22 cellular contexts compared by ENCODE assay signal in the genomic region with DNA sequence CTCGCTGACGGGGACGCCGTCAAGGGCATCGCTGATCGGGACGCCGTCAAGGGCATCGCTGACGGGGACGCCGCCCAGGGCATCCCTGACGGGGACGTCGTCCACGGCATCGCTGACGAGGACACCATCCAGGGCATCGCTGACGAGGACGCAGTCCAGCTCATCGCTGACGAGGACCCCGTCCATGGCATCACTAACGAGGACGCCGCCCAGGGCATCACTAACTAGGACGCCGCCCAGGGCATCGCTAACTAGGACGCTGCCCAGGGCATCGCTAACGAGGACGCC.
DNase-seq lines count a peak whose midpoint lies in the region; ATAC-seq, FAIRE-seq and TF ChIP-seq lines count a peak whose summit lies in the region.
"Had no signal": no experiment of that assay in that cellular context is flagged by ENCODE, and none has a peak within 500 bp of the region (broad histone marks: within the 10 kb centered on the region; RNA-seq: fewer than 3 reads in every experiment).

No MANE protein-coding gene starts in this region.

- ATAC-seq in K562 (no peak), HG02678 (IDR thresholded peaks at IDR 0.05; ENCODE audit: unreplicated experiment) (no peak), HG03039 (IDR thresholded peaks at IDR 0.05; ENCODE audit: unreplicated experiment) (no peak)
- ATAC-seq: A549; CD8-positive, alpha-beta T cell had no signal

- H4K8ac ChIP-seq in trophoblast cell (ENCODE audit: low read depth, low read length), result no peak overlapping the region

- H3K27me3 Mint-ChIP-seq in activated naive CD8-positive, alpha-beta T cell treated with anti-CD3 and anti-CD28 coated beads for 36 hours, result no peaks in the 10 kb centered on the region
- H3K27me3 Mint-ChIP-seq: B cell; CD4-positive, alpha-beta T cell had no signal

- no peak overlapping the region for H4K12ac ChIP-seq in trophoblast cell (ENCODE audit: low read depth, low read length)

- no peaks in the 10 kb centered on the region for H4K20me1 ChIP-seq in K562 (replicated peaks; ENCODE audit: control insufficient read depth, insufficient read depth, low read length)
- H4K20me1 ChIP-seq: BLaER1 treated with 17β-estradiol and CSF1 and Interleukin-3, amounts not matched to agents 10 nM and 100 nM had no signal

- H3K79me1 ChIP-seq in trophoblast cell (ENCODE audit: low read length), result no peaks in the 10 kb centered on the region

- no peak for TF ChIP-seq EP300 in K562 (IDR thresholded peaks at IDR 0.05; ENCODE audit: low read length)

- H3K4me1 ChIP-seq in K562 (replicated peaks in 1 of 2; ENCODE audit: control insufficient read depth in 2 of 2, insufficient read depth in 2 of 2, low read length in 2 of 2) (no peaks in the 10 kb centered on the region), trophoblast cell (ENCODE audit: control insufficient read depth in 1 of 2, insufficient read depth in 2 of 2, low read length in 2 of 2) (no peaks in the 10 kb centered on the region)
- H3K4me1 ChIP-seq: A549; BLaER1 treated with 17β-estradiol and CSF1 and Interleukin-3, amounts not matched to agents 10 nM and 100 nM; Caco-2 had no signal

- 78% methylated on average over 19 of the region's 34 CpGs for WGBS in K562 (ENCODE audit: insufficient coverage, low coverage, missing lambda C conversion rate)
- no CpG with 5 or more reads among the region's 34 CpGs for WGBS in trophoblast cell (ENCODE audit: extremely low coverage, insufficient coverage, insufficient read length)

- H3K79me2 ChIP-seq in K562 (ENCODE audit: control insufficient read depth, insufficient read depth, low read length) (no peaks in the 10 kb centered on the region), trophoblast cell (ENCODE audit: control insufficient read depth, insufficient read depth, low read length, poor library complexity) (no peaks in the 10 kb centered on the region)

- no peak overlapping the region for H3K14ac ChIP-seq in trophoblast cell (ENCODE audit: low read length)

- no peak overlapping the region for H3K4ac ChIP-seq in trophoblast cell (ENCODE audit: low read depth, low read length)

- H3K27ac Mint-ChIP-seq in activated naive CD8-positive, alpha-beta T cell treated with anti-CD3 and anti-CD28 coated beads for 36 hours, result no peak overlapping the region
- H3K27ac Mint-ChIP-seq: B cell; CD4-positive, alpha-beta T cell; CD8-positive, alpha-beta T cell had no signal

- H3K4me2 ChIP-seq in K562 (ENCODE audit: insufficient read depth, low read length), result no peak overlapping the region
- H3K4me2 ChIP-seq in trophoblast cell (ENCODE audit: low read length), result no peak overlapping the region
- H3K4me2 ChIP-seq: A549; BLaER1 treated with 17β-estradiol and CSF1 and Interleukin-3, amounts not matched to agents 10 nM and 100 nM had no signal

- H4K91ac ChIP-seq in trophoblast cell (ENCODE audit: low read depth, low read length), result no peak overlapping the region

- H3K27ac ChIP-seq in K562 (ENCODE audit: extremely low read depth, low read depth, low read length), result no peak overlapping the region
- no peak overlapping the region for H3K27ac ChIP-seq in trophoblast cell (ENCODE audit: low read depth, low read length)
- H3K27ac ChIP-seq: A549; BLaER1 treated with 17β-estradiol and CSF1 and Interleukin-3, amounts not matched to agents 10 nM and 100 nM; C4-2B had no signal

- H3K36me3 Mint-ChIP-seq in activated naive CD8-positive, alpha-beta T cell treated with anti-CD3 and anti-CD28 coated beads for 36 hours, result no peaks in the 10 kb centered on the region
- H3K36me3 Mint-ChIP-seq: CD8-positive, alpha-beta T cell had no signal

- H2AFZ ChIP-seq in K562 (ENCODE audit: low read depth, low read length) (no peak overlapping the region), trophoblast cell (ENCODE audit: insufficient read depth, low read length, poor library complexity) (no peak overlapping the region)

- DNase-seq in GM13976 (ENCODE audit: low spot score), result peak; percentile 6
- no peak for DNase-seq in K562 (ENCODE audit: extremely low read depth in 1 of 4, low spot score in 3 of 4)
- no peak for DNase-seq in trophoblast cell
- no peak for DNase-seq in erythroblast (lab: John Stamatoyannopoulos, UW)
- no peak for DNase-seq in activated naive CD8-positive, alpha-beta T cell treated with anti-CD3 and anti-CD28 coated beads for 36 hours
- DNase-seq: AML-193; Caco-2; Calu3; CD4-positive, alpha-beta T cell; CD8-positive, alpha-beta T cell; DMS79 treated with DMSO at 0.1 percent for 48 hours; GF-D8 had no signal

- H3K23ac ChIP-seq in trophoblast cell (ENCODE audit: low read length), result no peak overlapping the region

- H3K4me3 ChIP-seq in K562 (no peak overlapping the region), trophoblast cell (ENCODE audit: low read depth, low read length) (peak overlapping the region; percentile 14)
- H3K4me3 ChIP-seq: A549; BLaER1 treated with 17β-estradiol and CSF1 and Interleukin-3, amounts not matched to agents 10 nM and 100 nM had no signal

- H2AK5ac ChIP-seq in trophoblast cell (ENCODE audit: low read length), result no peak overlapping the region

- H3K9me3 ChIP-seq in K562 (replicated peaks; ENCODE audit: control insufficient read depth, insufficient read depth, low read depth, low read length), result peaks cover 5% of the 10 kb centered on the region
- H3K9me3 ChIP-seq in trophoblast cell (ENCODE audit: insufficient read depth, low read depth, low read length), result peaks cover 63% of the 10 kb centered on the region
- H3K9me3 ChIP-seq: A549 had no signal

- TF ChIP-seq POLR2A in K562 (conservative IDR thresholded peaks at IDR 0.05) (no peak), erythroblast (IDR thresholded peaks at IDR 0.05; ENCODE audit: low read length) (no peak)

- H3K9me3 Mint-ChIP-seq in activated naive CD8-positive, alpha-beta T cell treated with anti-CD3 and anti-CD28 coated beads for 36 hours, result peaks cover 4% of the 10 kb centered on the region
- H3K9me3 Mint-ChIP-seq: CD4-positive, alpha-beta T cell; CD8-positive, alpha-beta T cell had no signal

- TF ChIP-seq CTCF in GM13976 (IDR thresholded peaks at IDR 0.05; ENCODE audit: borderline replicate concordance, control extremely low read depth, extremely low read depth, insufficient read depth, missing control alignments), result no peak
- no peak for TF ChIP-seq CTCF in K562 (IDR thresholded peaks at IDR 0.05 in 2 of 3, conservative IDR thresholded peaks at IDR 0.05 in 1 of 3; ENCODE audit: insufficient read depth in 2 of 3, low read depth in 1 of 3, low read length in 3 of 3)

- H3K9ac ChIP-seq in K562 (ENCODE audit: insufficient read depth in 1 of 2, low read depth in 2 of 2, low read length in 2 of 2) (no peak overlapping the region), trophoblast cell (ENCODE audit: low read length) (no peak overlapping the region)
- H3K9ac ChIP-seq: BLaER1 treated with 17β-estradiol and CSF1 and Interleukin-3, amounts not matched to agents 10 nM and 100 nM had no signal

- no TSS peak for BruUV-seq in K562 (replicated peaks; lab: Mats Ljungman, UMichigan)

- in situ Hi-C loops in GM13976 (cut with MboI; ENCODE audit: low sequenced_read_pairs, unreplicated experiment), result no loop called here
- in situ Hi-C loops in K562 (cut with MboI), result no loop called here

- intact Hi-C loops in K562 (cut with micrococcal nuclease), result no loop called here

- H3K4me3 Mint-ChIP-seq in activated naive CD8-positive, alpha-beta T cell treated with anti-CD3 and anti-CD28 coated beads for 36 hours, result no peak overlapping the region
- H3K4me3 Mint-ChIP-seq: B cell; CD4-positive, alpha-beta T cell; CD8-positive, alpha-beta T cell had no signal

- POLR2A ChIA-PET in K562 (lab: Yijun Ruan, JAX), result no interaction called here

- no peaks in the 10 kb centered on the region for H3K27me3 ChIP-seq in K562 (ENCODE audit: control insufficient read depth in 2 of 2, insufficient read depth in 2 of 2, low read length in 2 of 2)
- no peaks in the 10 kb centered on the region for H3K27me3 ChIP-seq in trophoblast cell (ENCODE audit: insufficient read depth, low read length)
- H3K27me3 ChIP-seq: BLaER1 treated with 17β-estradiol and CSF1 and Interleukin-3, amounts not matched to agents 10 nM and 100 nM had no signal

- H2BK5ac ChIP-seq in trophoblast cell (ENCODE audit: low read depth, low read length, poor library complexity), result no peak overlapping the region

- peaks cover 2% of the 10 kb centered on the region for H3K4me1 Mint-ChIP-seq in activated naive CD8-positive, alpha-beta T cell treated with anti-CD3 and anti-CD28 coated beads for 36 hours
- H3K4me1 Mint-ChIP-seq: B cell had no signal

- H2BK120ac ChIP-seq in trophoblast cell (ENCODE audit: insufficient read depth, low read length, poor library complexity), result no peak overlapping the region

- FAIRE-seq in K562 (lab: Jason Lieb, UNC), result no peak
- FAIRE-seq: A549, D721Med, G401.6, GM12891, GM18507 had no signal

- H3K36me3 ChIP-seq in K562 (ENCODE audit: control insufficient read depth, insufficient read depth, low read length), result no peaks in the 10 kb centered on the region
- no peaks in the 10 kb centered on the region for H3K36me3 ChIP-seq in trophoblast cell (ENCODE audit: control insufficient read depth in 1 of 2, insufficient read depth in 2 of 2, low read length in 2 of 2)
- H3K36me3 ChIP-seq: BLaER1 treated with 17β-estradiol and CSF1 and Interleukin-3, amounts not matched to agents 10 nM and 100 nM had no signal

- no peak overlapping the region for H2BK12ac ChIP-seq in trophoblast cell (ENCODE audit: low read length)

- CTCF ChIA-PET in K562 (lab: Yijun Ruan, JAX; ENCODE audit: low intra/inter-chr PET ratio), result no interaction called here

- no peak for TF ChIP-seq RAD21 in K562 (CRISPR knock-in tag; conservative IDR thresholded peaks at IDR 0.05 in 1 of 2, IDR thresholded peaks at IDR 0.05 in 1 of 2)

- no peak overlapping the region for H3K18ac ChIP-seq in trophoblast cell (ENCODE audit: low read length)

- H3K9me1 ChIP-seq in K562 (ENCODE audit: control insufficient read depth, insufficient read depth, low read length), result no peaks in the 10 kb centered on the region

TF ChIP-seq in K562, 482 proteins besides CTCF, POLR2A, EP300 and RAD21:
- TF ChIP-seq SMC3 (conservative IDR thresholded peaks at IDR 0.05; ENCODE audit: insufficient read depth, low read depth, low read length), result no peak
- TF ChIP-seq HNRNPL (IDR thresholded peaks at IDR 0.05; ENCODE audit: low read depth, low read length), result 0 out of 2 replicates have a peak, but pooled peaks have one; percentile 0
